In genomic region chr7:116862234-116863167, GRCh38 we compare ENCODE assay signal across 8 cellular contexts. TPM values are rescaled to one million over a fixed set of nuclear protein-coding genes. Genes with fewer than 3 reads are reported as not detected.
DNase-seq lines count a peak whose midpoint lies in the region; ATAC-seq and TF ChIP-seq lines count a peak whose summit lies in the region.

TSS of gene CAPZA2 (plus strand) at chr7:116862587. CDS start at chr7:116862612, 25 bp downstream.

- peak within 1 kb of the TSS; percentile 92 for H2AFZ ChIP-seq in Loucy (ENCODE audit: low read length)

- peak within 1 kb of the TSS; percentile 98 for H3K27ac Mint-ChIP-seq in activated T-helper 2 cell treated with anti-CD3 and anti-CD28 coated beads, Interferon-gamma antibody, Interleukin-2, Interleukin-4, amounts not matched to agents 10 μg/mL and 5 μg/mL and 100 μg/mL, durations not matched to agents 14 hours and 24 hours and 36 hours
- H3K27ac Mint-ChIP-seq in natural killer cell treated with Interleukin-12 subunit alpha and Interleukin-12 subunit beta and Interleukin-15 and Interleukin-18, amount 100 ng/mL, for 72 hours = peak within 1 kb of the TSS; percentile 95

- H3K9me3 ChIP-seq in Loucy (ENCODE audit: insufficient read depth, low read depth, low read length) (no peaks in the 10 kb centered on the region), RWPE2 (ENCODE audit: severe bottlenecking) (peaks cover 2% of the 10 kb centered on the region)

- TF ChIP-seq CTCF in Loucy (conservative IDR thresholded peaks at IDR 0.05; ENCODE audit: low read length) (no peak; the same call in 1 of the 2 replicates), RWPE2 (IDR thresholded peaks at IDR 0.05; ENCODE audit: poor library complexity, severe bottlenecking) (peak; percentile 4), fibroblast of mammary gland (conservative IDR thresholded peaks at IDR 0.05; ENCODE audit: control insufficient read depth, insufficient read depth, low read depth, low read length) (no peak)

- peaks cover 50% of the 10 kb centered on the region for H3K79me2 ChIP-seq in Loucy (ENCODE audit: insufficient read depth, low read length)

- H3K36me3 ChIP-seq in H7 (replicated peaks; ENCODE audit: control insufficient read depth, insufficient read depth, low read length) = no peaks in the 10 kb centered on the region
- no peaks in the 10 kb centered on the region for H3K36me3 ChIP-seq in Loucy (ENCODE audit: insufficient read depth, low read length)
- H3K36me3 ChIP-seq in RWPE2 (ENCODE audit: low read depth) = 0 out of 2 replicates have a peak, but pooled peaks cover 5% of the 10 kb centered on the region

- H3K9me3 Mint-ChIP-seq in activated T-helper 2 cell treated with anti-CD3 and anti-CD28 coated beads, Interferon-gamma antibody, Interleukin-2, Interleukin-4, amounts not matched to agents 10 μg/mL and 5 μg/mL and 100 μg/mL, durations not matched to agents 14 hours and 24 hours and 36 hours = no peaks in the 10 kb centered on the region
- H3K9me3 Mint-ChIP-seq in natural killer cell treated with Interleukin-12 subunit alpha and Interleukin-12 subunit beta and Interleukin-15 and Interleukin-18, amount 100 ng/mL, for 72 hours = no peaks in the 10 kb centered on the region

- peaks cover 19% of the 10 kb centered on the region for H3K27me3 Mint-ChIP-seq in activated T-helper 2 cell treated with anti-CD3 and anti-CD28 coated beads, Interferon-gamma antibody, Interleukin-2, Interleukin-4, amounts not matched to agents 10 μg/mL and 5 μg/mL and 100 μg/mL, durations not matched to agents 14 hours and 24 hours and 36 hours (ENCODE audit: low read depth)
- peaks cover 14 to 25% of the 10 kb centered on the region in 2 donors for H3K27me3 Mint-ChIP-seq in natural killer cell treated with Interleukin-12 subunit alpha and Interleukin-12 subunit beta and Interleukin-15 and Interleukin-18, amount 100 ng/mL, for 72 hours

- no peaks in the 10 kb centered on the region for H3K9me2 ChIP-seq in Loucy (replicated peaks; ENCODE audit: low read depth, low read length)

- peak within 1 kb of the TSS; percentile 67 for H3K27ac ChIP-seq in RWPE2 (ENCODE audit: poor library complexity, severe bottlenecking)

- peak within 1 kb of the TSS; percentile 96 for H3K4me3 Mint-ChIP-seq in activated T-helper 2 cell treated with anti-CD3 and anti-CD28 coated beads, Interferon-gamma antibody, Interleukin-2, Interleukin-4, amounts not matched to agents 10 μg/mL and 5 μg/mL and 100 μg/mL, durations not matched to agents 14 hours and 24 hours and 36 hours (ENCODE audit: low read depth)
- peak within 1 kb of the TSS; percentile 100 for H3K4me3 Mint-ChIP-seq in natural killer cell treated with Interleukin-12 subunit alpha and Interleukin-12 subunit beta and Interleukin-15 and Interleukin-18, amount 100 ng/mL, for 72 hours

- peak within 1 kb of the TSS; percentile 88 for H3K9ac ChIP-seq in Loucy (ENCODE audit: low read depth, low read length, poor library complexity, severe bottlenecking)

- peaks cover 20% of the 10 kb centered on the region for H3K4me1 ChIP-seq in Loucy (ENCODE audit: insufficient read depth, low read length, poor library complexity, severe bottlenecking)
- peaks cover 12% of the 10 kb centered on the region for H3K4me1 ChIP-seq in RWPE2 (ENCODE audit: insufficient read depth, poor library complexity, severe bottlenecking)

- H3F3A ChIP-seq in Loucy (ENCODE audit: low read depth) = no peaks in the 10 kb centered on the region

- H3K36me3 Mint-ChIP-seq in activated T-helper 2 cell treated with anti-CD3 and anti-CD28 coated beads, Interferon-gamma antibody, Interleukin-2, Interleukin-4, amounts not matched to agents 10 μg/mL and 5 μg/mL and 100 μg/mL, durations not matched to agents 14 hours and 24 hours and 36 hours (ENCODE audit: low read depth) = peaks cover 18% of the 10 kb centered on the region
- peaks cover 5% of the 10 kb centered on the region for H3K36me3 Mint-ChIP-seq in natural killer cell treated with Interleukin-12 subunit alpha and Interleukin-12 subunit beta and Interleukin-15 and Interleukin-18, amount 100 ng/mL, for 72 hours

- peaks cover 44% of the 10 kb centered on the region for H4K20me1 ChIP-seq in Loucy (ENCODE audit: insufficient read depth, low read length, poor library complexity, severe bottlenecking)

- peak within 1 kb of the TSS; percentile 96 for H3K4me3 ChIP-seq in H7 (ENCODE audit: insufficient read depth, low read depth, low read length)
- H3K4me3 ChIP-seq in Loucy (ENCODE audit: low read length, poor library complexity, severe bottlenecking) = peak within 1 kb of the TSS; percentile 87
- peak within 1 kb of the TSS; percentile 99 for H3K4me3 ChIP-seq in RWPE2 (ENCODE audit: severe bottlenecking)
- peak within 1 kb of the TSS; percentile 87 for H3K4me3 ChIP-seq in fibroblast of mammary gland (ENCODE audit: control insufficient read depth, low read depth, low read length)

- H3K4me2 ChIP-seq in Loucy (ENCODE audit: low read depth, low read length, poor library complexity, severe bottlenecking) = peak within 1 kb of the TSS; percentile 75

- DNase-seq in G401 (ENCODE audit: low spot score) = peak; percentile 97
- peak; percentile 100 for DNase-seq in H7
- peak; percentile 83 for DNase-seq in RWPE2 (ENCODE audit: low spot score)
- DNase-seq in activated T-helper 2 cell treated with anti-CD3 and anti-CD28 coated beads, Interferon-gamma antibody, Interleukin-2, Interleukin-4, amounts not matched to agents 10 μg/mL and 5 μg/mL and 100 μg/mL, durations not matched to agents 14 hours and 24 hours and 36 hours (ENCODE audit: low spot score) = peak; percentile 92
- DNase-seq in fibroblast of mammary gland (ENCODE audit: low read depth) = peak; percentile 80
- DNase-seq in natural killer cell treated with Interleukin-12 subunit alpha and Interleukin-12 subunit beta and Interleukin-15 and Interleukin-18, amount 100 ng/mL, for 72 hours (ENCODE audit: low spot score) = peak; percentile 96
- peak; percentile 91 for DNase-seq in stimulated activated naive CD4-positive, alpha-beta T cell treated with Interleukin-2 at 50 U/mL for 16 hours (lab: John Stamatoyannopoulos, UW)

- ATAC-seq in RWPE2 (ENCODE audit: low read depth) = peak; percentile 85
- ATAC-seq in natural killer cell treated with Interleukin-12 subunit alpha and Interleukin-12 subunit beta and Interleukin-15 and Interleukin-18, amount 100 ng/mL, for 72 hours = peak; percentile 94 to 95

- in situ Hi-C loops in G401 (cut with HindIII; ENCODE audit: low sequenced_read_pairs) = loop anchor here (5.0 kb wide), 1 partner anchor 35 kb away; no protein-coding TSS in a partner anchor

- intact Hi-C loops in activated T-helper 2 cell treated with anti-CD3 and anti-CD28 coated beads, Interferon-gamma antibody, Interleukin-2, Interleukin-4, amounts not matched to agents 10 μg/mL and 5 μg/mL and 100 μg/mL, durations not matched to agents 14 hours and 24 hours and 36 hours (cut with micrococcal nuclease) = loop anchor here (1.0 to 5.0 kb wide), 6 partner anchors 12 to 650 kb away; partner anchors contain the start of gene TES

- peaks cover 30% of the 10 kb centered on the region for H3K4me1 Mint-ChIP-seq in activated T-helper 2 cell treated with anti-CD3 and anti-CD28 coated beads, Interferon-gamma antibody, Interleukin-2, Interleukin-4, amounts not matched to agents 10 μg/mL and 5 μg/mL and 100 μg/mL, durations not matched to agents 14 hours and 24 hours and 36 hours (ENCODE audit: low read depth)
- H3K4me1 Mint-ChIP-seq in natural killer cell treated with Interleukin-12 subunit alpha and Interleukin-12 subunit beta and Interleukin-15 and Interleukin-18, amount 100 ng/mL, for 72 hours (ENCODE audit: low read depth in 2 of 2) = peaks cover 14 to 43% of the 10 kb centered on the region in 2 donors

- H3K27me3 ChIP-seq in H7 (ENCODE audit: control insufficient read depth, insufficient read depth, low read length) = no peaks in the 10 kb centered on the region
- H3K27me3 ChIP-seq in Loucy (ENCODE audit: insufficient read depth, low read length, poor library complexity, severe bottlenecking) = no peaks in the 10 kb centered on the region
- H3K27me3 ChIP-seq in RWPE2 (ENCODE audit: insufficient read depth, poor library complexity, severe bottlenecking) = no peaks in the 10 kb centered on the region

RNA-seq across cellular contexts. Expression of gene CAPZA2, which starts in this region (rescaled TPM):
- 143 and 193 TPM in 2 replicates for total RNA-seq in G401 (2014; rRNA removed; shearing (Covaris generic))
- total RNA-seq in H7 (2014; rRNA removed; shearing (Covaris generic)) = 116 and 152 TPM in 2 replicates
- 128 and 147 TPM in 2 replicates for total RNA-seq in activated T-helper 2 cell treated with anti-CD3 and anti-CD28 coated beads, Interferon-gamma antibody, Interleukin-2, Interleukin-4, amounts not matched to agents 10 μg/mL and 5 μg/mL and 100 μg/mL, durations not matched to agents 14 hours and 24 hours and 36 hours
- 100 to 1,000 TPM in 1 of 2 donors, 10 to 100 TPM in 1; 88.4 to 144 TPM for total RNA-seq in natural killer cell treated with Interleukin-12 subunit alpha and Interleukin-12 subunit beta and Interleukin-15 and Interleukin-18, amount 100 ng/mL, for 72 hours

Comparison
In these comparisons a context has a peak if more than half of its experiments do, and no peak if none do; other contexts are left out.
1. Peak in every context shown above with its lines: DNase-seq, ATAC-seq, H3K4me3 ChIP-seq and H3K27ac ChIP-seq.